Comparison of ENCODE assay signal across 24 cellular contexts in the genomic region with DNA sequence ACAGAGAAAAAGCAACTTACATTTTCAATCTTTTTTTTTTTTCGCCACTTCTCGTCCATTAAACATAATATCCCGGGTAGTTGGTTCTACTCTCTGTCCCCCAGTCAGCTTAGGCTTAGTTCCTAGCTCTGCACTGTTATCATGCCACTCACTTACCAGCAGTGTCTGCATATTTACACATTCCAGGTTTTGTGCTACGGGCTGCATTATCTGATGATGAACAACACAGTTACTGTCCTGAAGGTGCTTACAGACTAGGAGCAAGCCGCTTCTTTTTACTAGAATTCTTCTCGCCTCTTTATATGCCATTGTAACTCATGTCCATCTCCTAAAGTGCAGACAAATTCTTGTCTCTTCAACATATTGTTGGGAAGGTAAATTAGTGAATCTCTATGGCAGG.
"Had no signal": no experiment of that assay in that cellular context is flagged by ENCODE, and none has a peak within 500 bp of the region (broad histone marks: within the 10 kb centered on the region; RNA-seq: fewer than 3 reads in every experiment).

No MANE protein-coding gene starts in this region.

- H3K9me3 ChIP-seq: ovary, psoas muscle, right lobe of liver, sigmoid colon, stomach, thoracic aorta, thyroid gland, tibial nerve, upper lobe of right lung, vagina had no signal

- H2AFZ ChIP-seq: neural progenitor cell, parathyroid adenoma had no signal

- H3K27ac ChIP-seq: neural progenitor cell, ovary, parathyroid adenoma, psoas muscle, right lobe of liver, sigmoid colon, stomach, thoracic aorta, thyroid gland, tibial nerve, upper lobe of right lung, vagina had no signal

- H3K36me3 ChIP-seq: neural progenitor cell, ovary, right lobe of liver, sigmoid colon, stomach, thoracic aorta, thyroid gland, tibial nerve, upper lobe of right lung, vagina had no signal

- H3K9ac ChIP-seq: neural progenitor cell, parathyroid adenoma had no signal

- ATAC-seq: natural killer cell; psoas muscle; right cardiac atrium; right lobe of liver; stimulated activated effector memory CD8-positive, alpha-beta T cell treated with anti-CD3 and anti-CD28 coated beads, Interleukin-12 subunit alpha, Interleukin-12 subunit beta, amount 100 ng/mL, for 72 hours; stimulated activated naive B cell treated with anti-CD40 and anti-IgM and Interleukin-4, amounts not matched to agents 10 μg/mL and 1 μg/mL and 100 μg/mL, for 72 hours; upper lobe of right lung had no signal

- FAIRE-seq: small intestine had no signal

- DNase-seq: natural killer cell; occipital lobe; ovary; posterior cingulate gyrus; psoas muscle; right cardiac atrium; right lobe of liver; sigmoid colon; stimulated activated CD4-positive, alpha-beta T cell treated with anti-CD3 and anti-CD28 coated beads, Interleukin-15, amount 100 ng/mL, for 24 hours; stimulated activated CD4-positive, alpha-beta T cell treated with anti-CD3 and anti-CD28 coated beads, Interleukin-2, amount 100 ng/mL, for 24 hours; stimulated activated CD4-positive, alpha-beta T cell treated with anti-CD3 and anti-CD28 coated beads, Interleukin-2, amount 100 ng/mL, for 48 hours; stimulated activated CD4-positive, alpha-beta T cell treated with anti-CD3 and anti-CD28 coated beads, Interleukin-4, amount 100 ng/mL, for 24 hours; stimulated activated naive B cell treated with anti-CD40 and anti-IgM and Interleukin-4, amounts not matched to agents 10 μg/mL and 1 μg/mL and 100 μg/mL, for 72 hours; stimulated activated naive CD4-positive, alpha-beta T cell treated with Interleukin-2 at 50 U/mL for 16 hours; stomach; thyroid gland; upper lobe of right lung had no signal

- H3K4me3 ChIP-seq: neural progenitor cell, ovary, psoas muscle, right lobe of liver, sigmoid colon, stomach, thoracic aorta, thyroid gland, tibial nerve, upper lobe of right lung, vagina had no signal

- H3K27me3 ChIP-seq: neural progenitor cell, ovary, right lobe of liver, sigmoid colon, stomach, thyroid gland, tibial nerve, upper lobe of right lung, vagina had no signal

- H3K4me1 ChIP-seq: neural progenitor cell, parathyroid adenoma, psoas muscle, right lobe of liver, sigmoid colon, thyroid gland, tibial nerve, vagina had no signal

- H3K4me2 ChIP-seq: neural progenitor cell had no signal

- H3K79me2 ChIP-seq: parathyroid adenoma had no signal
